In genomic region chr2:99822487-99823218, GRCh38 we compare ENCODE assay signal across 1 cellular context.
TF ChIP-seq lines count a peak whose summit lies in the region.

No MANE protein-coding gene starts in this region.

TF ChIP-seq in neural cell, 6 proteins besides CTCF, POLR2A, EP300 and RAD21:
- TF ChIP-seq, protein P1, sequence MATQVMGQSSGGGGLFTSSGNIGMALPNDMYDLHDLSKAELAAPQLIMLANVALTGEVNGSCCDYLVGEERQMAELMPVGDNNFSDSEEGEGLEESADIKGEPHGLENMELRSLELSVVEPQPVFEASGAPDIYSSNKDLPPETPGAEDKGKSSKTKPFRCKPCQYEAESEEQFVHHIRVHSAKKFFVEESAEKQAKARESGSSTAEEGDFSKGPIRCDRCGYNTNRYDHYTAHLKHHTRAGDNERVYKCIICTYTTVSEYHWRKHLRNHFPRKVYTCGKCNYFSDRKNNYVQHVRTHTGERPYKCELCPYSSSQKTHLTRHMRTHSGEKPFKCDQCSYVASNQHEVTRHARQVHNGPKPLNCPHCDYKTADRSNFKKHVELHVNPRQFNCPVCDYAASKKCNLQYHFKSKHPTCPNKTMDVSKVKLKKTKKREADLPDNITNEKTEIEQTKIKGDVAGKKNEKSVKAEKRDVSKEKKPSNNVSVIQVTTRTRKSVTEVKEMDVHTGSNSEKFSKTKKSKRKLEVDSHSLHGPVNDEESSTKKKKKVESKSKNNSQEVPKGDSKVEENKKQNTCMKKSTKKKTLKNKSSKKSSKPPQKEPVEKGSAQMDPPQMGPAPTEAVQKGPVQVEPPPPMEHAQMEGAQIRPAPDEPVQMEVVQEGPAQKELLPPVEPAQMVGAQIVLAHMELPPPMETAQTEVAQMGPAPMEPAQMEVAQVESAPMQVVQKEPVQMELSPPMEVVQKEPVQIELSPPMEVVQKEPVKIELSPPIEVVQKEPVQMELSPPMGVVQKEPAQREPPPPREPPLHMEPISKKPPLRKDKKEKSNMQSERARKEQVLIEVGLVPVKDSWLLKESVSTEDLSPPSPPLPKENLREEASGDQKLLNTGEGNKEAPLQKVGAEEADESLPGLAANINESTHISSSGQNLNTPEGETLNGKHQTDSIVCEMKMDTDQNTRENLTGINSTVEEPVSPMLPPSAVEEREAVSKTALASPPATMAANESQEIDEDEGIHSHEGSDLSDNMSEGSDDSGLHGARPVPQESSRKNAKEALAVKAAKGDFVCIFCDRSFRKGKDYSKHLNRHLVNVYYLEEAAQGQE (IDR thresholded peaks at IDR 0.05; ENCODE audit: borderline replicate concordance), result peak; percentile 37
- TF ChIP-seq SMC3 (conservative IDR thresholded peaks at IDR 0.05; ENCODE audit: poor library complexity) (no peak), MXI1 (conservative IDR thresholded peaks at IDR 0.05; ENCODE audit: poor library complexity, severe bottlenecking) (no peak), EZH2 (IDR thresholded peaks at IDR 0.05; ENCODE audit: borderline replicate concordance, insufficient read depth, low read length, poor library complexity, severe bottlenecking) (no peak), POLR2AphosphoS5 (IDR thresholded peaks at IDR 0.05) (no peak), TAF1 (IDR thresholded peaks at IDR 0.05; ENCODE audit: low read depth) (no peak)
